39 cellular contexts compared by ENCODE assay signal in the genomic region with DNA sequence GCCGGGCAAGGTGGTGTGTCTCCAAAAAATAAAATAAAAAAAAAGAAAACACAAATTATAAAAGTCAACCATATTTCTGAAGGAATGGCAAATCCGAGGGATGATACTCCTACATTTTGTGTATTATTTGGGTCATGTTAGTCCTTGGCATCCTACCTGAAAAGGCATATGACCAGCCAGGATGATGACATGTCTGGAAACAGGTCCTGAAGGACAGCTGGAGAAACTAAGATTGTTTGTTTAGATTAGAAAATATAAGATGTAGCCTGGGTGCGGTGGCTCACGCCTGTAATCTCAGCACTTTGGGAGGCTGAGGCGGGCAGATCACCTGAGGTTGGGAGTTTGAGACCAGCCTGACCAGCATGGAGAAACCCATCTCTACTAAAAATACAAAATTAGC.
"Had no signal": no experiment of that assay in that cellular context is flagged by ENCODE, and none has a peak within 500 bp of the region (broad histone marks: within the 10 kb centered on the region; RNA-seq: fewer than 3 reads in every experiment).

No MANE protein-coding gene starts in this region.

- ATAC-seq: activated CD8-positive, alpha-beta T cell treated with anti-CD3 and anti-CD28 coated beads for 36 hours; activated naive CD4-positive, alpha-beta T cell treated with anti-CD3 and anti-CD28 coated beads, Interleukin-2, amount 50 U/mL, for 72 hours; activated T-cell treated with anti-CD3 and anti-CD28 coated beads, Interleukin-2, amount 50 U/mL, for 4 hours; activated T-cell treated with anti-CD3 and anti-CD28 coated beads, Interleukin-2, amount 50 U/mL, for 72 hours; activated T-helper 17 cell treated with anti-CD3 and anti-CD28 coated beads, Interleukin-2, amount 50 U/mL, for 72 hours; body of pancreas had no signal

- H3K27me3 ChIP-seq: adrenal gland, body of pancreas, brain microvascular endothelial cell, breast epithelium had no signal

- H3K36me3 ChIP-seq: adrenal gland, brain microvascular endothelial cell, breast epithelium had no signal

- H3K27me3 Mint-ChIP-seq: activated B cell treated with CpG ODN at 0.5 μM for 24 hours; activated CD4-positive, alpha-beta memory T cell treated with anti-CD3 and anti-CD28 coated beads for 36 hours; activated CD4-positive, alpha-beta T cell treated with anti-CD3 and anti-CD28 coated beads, Interleukin-2, amount 10 ng/mL, durations not matched to agents 24 days and 14 days; activated CD8-positive, alpha-beta T cell treated with anti-CD3 and anti-CD28 coated beads for 36 hours; activated naive CD8-positive, alpha-beta T cell treated with anti-CD3 and anti-CD28 coated beads for 36 hours; activated T-helper 17 cell treated with anti-CD3 and anti-CD28 coated beads, Interleukin-2, amount 50 U/mL, for 72 hours; central memory CD8-positive, alpha-beta T cell had no signal

- H3K36me3 Mint-ChIP-seq: activated CD4-positive, alpha-beta memory T cell treated with anti-CD3 and anti-CD28 coated beads for 36 hours; activated naive CD4-positive, alpha-beta T cell treated with anti-CD3 and anti-CD28 coated beads, Interleukin-2, amount 50 U/mL, for 72 hours; activated naive CD8-positive, alpha-beta T cell treated with anti-CD3 and anti-CD28 coated beads for 36 hours had no signal

- H3K4me1 ChIP-seq: adrenal gland, body of pancreas, breast epithelium had no signal

- DNase-seq: activated B cell treated with CpG ODN at 0.5 μM for 24 hours; activated CD4-positive, alpha-beta memory T cell treated with anti-CD3 and anti-CD28 coated beads for 36 hours; activated CD4-positive, alpha-beta T cell treated with anti-CD3 and anti-CD28 coated beads for 4 hours; activated CD4-positive, alpha-beta T cell treated with anti-CD3 and anti-CD28 coated beads, Interleukin-2, amount 10 ng/mL, durations not matched to agents 24 days and 14 days; activated CD4-positive, alpha-beta T cell treated with anti-CD3 and anti-CD28 coated beads, Interleukin-2, amount 50 U/mL, for 1 hour; activated CD4-positive, alpha-beta T cell treated with anti-CD3 and anti-CD28 coated beads, Interleukin-2, amount 50 U/mL, for 4 hours; activated CD4-positive, CD25-positive, alpha-beta regulatory T cell treated with anti-CD3 and anti-CD28 coated beads, Interleukin-2, amount 50 U/mL, for 72 hours; activated CD8-positive, alpha-beta memory T cell treated with anti-CD3 and anti-CD28 coated beads, Interleukin-2, amount 50 U/mL, for 4 hours; activated CD8-positive, alpha-beta T cell treated with anti-CD3 and anti-CD28 coated beads for 36 hours; activated effector memory CD4-positive, alpha-beta T cell treated with anti-CD3 and anti-CD28 coated beads, Interleukin-2, amount 50 U/mL, for 16 hours; activated gamma-delta T cell treated with Interleukin-2 at 50 U/mL for 16 hours; activated naive CD4-positive, alpha-beta T cell; activated naive CD4-positive, alpha-beta T cell treated with anti-CD3 and anti-CD28 coated beads for 36 hours; activated naive CD4-positive, alpha-beta T cell treated with anti-CD3 and anti-CD28 coated beads, Interleukin-2, amount 50 U/mL, for 16 hours; activated naive CD8-positive, alpha-beta T cell treated with anti-CD3 and anti-CD28 coated beads for 36 hours; activated T-cell treated with anti-CD3 and anti-CD28 coated beads for 4 hours; activated T-cell treated with anti-CD3 and anti-CD28 coated beads, Interleukin-2, amount 50 U/mL, for 1 hour; activated T-cell treated with anti-CD3 and anti-CD28 coated beads, Interleukin-2, amount 50 U/mL, for 4 hours; activated T-cell treated with anti-CD3 and anti-CD28 coated beads, Interleukin-2, amount 50 U/mL, for 72 hours; adrenal gland; amniotic stem cell; aorta; body of pancreas; brain microvascular endothelial cell; caudate nucleus; cerebellar nuclear complex; T-helper 1 cell; T-helper 2 cell; T-helper 9 cell had no signal

- H3K9me3 ChIP-seq: adrenal gland, body of pancreas, breast epithelium had no signal

- H3K9me3 Mint-ChIP-seq: activated B cell treated with CpG ODN at 0.5 μM for 24 hours; activated CD4-positive, alpha-beta memory T cell treated with anti-CD3 and anti-CD28 coated beads for 36 hours; activated CD4-positive, alpha-beta T cell treated with anti-CD3 and anti-CD28 coated beads, Interleukin-2, amount 10 ng/mL, durations not matched to agents 24 days and 14 days; activated CD8-positive, alpha-beta T cell treated with anti-CD3 and anti-CD28 coated beads for 36 hours; activated naive CD4-positive, alpha-beta T cell treated with anti-CD3 and anti-CD28 coated beads for 36 hours; activated naive CD4-positive, alpha-beta T cell treated with anti-CD3 and anti-CD28 coated beads, Interleukin-2, amount 50 U/mL, for 72 hours; activated naive CD8-positive, alpha-beta T cell treated with anti-CD3 and anti-CD28 coated beads for 36 hours; activated T-cell treated with anti-CD3 and anti-CD28 coated beads, Interleukin-2, amount 50 U/mL, for 4 hours; activated T-cell treated with anti-CD3 and anti-CD28 coated beads, Interleukin-2, amount 50 U/mL, for 72 hours; activated T-helper 1 cell treated with anti-CD3 and anti-CD28 coated beads, Interleukin-12 subunit alpha, Interleukin-12 subunit beta, Interleukin-2, Interleukin-4 antibody, amounts not matched to agents 30 ng/mL and 10 ng/mL and 1 ng/mL, durations not matched to agents 14 hours and 24 hours and 36 hours; activated T-helper 17 cell treated with anti-CD3 and anti-CD28 coated beads, Interleukin-2, amount 50 U/mL, for 72 hours; central memory CD8-positive, alpha-beta T cell; T-helper 1 cell treated with Interleukin-12 subunit alpha and Interleukin-12 subunit beta and Interleukin-4 antibody, amounts not matched to agents 30 μg/mL and 1 μg/mL, for 36 hours; T-helper 2 cell treated with Interferon-gamma antibody and Interleukin-4, amounts not matched to agents 5 μg/mL and 100 μg/mL, for 36 hours had no signal

- H3K27ac ChIP-seq: adrenal gland, body of pancreas, brain microvascular endothelial cell, breast epithelium, VCaP had no signal

- H3K4me3 Mint-ChIP-seq: activated B cell treated with CpG ODN at 0.5 μM for 24 hours; activated CD4-positive, alpha-beta memory T cell treated with anti-CD3 and anti-CD28 coated beads for 36 hours; activated CD4-positive, alpha-beta T cell treated with anti-CD3 and anti-CD28 coated beads, Interleukin-2, amount 10 ng/mL, durations not matched to agents 24 days and 14 days; activated CD8-positive, alpha-beta T cell treated with anti-CD3 and anti-CD28 coated beads for 36 hours; activated naive CD4-positive, alpha-beta T cell treated with anti-CD3 and anti-CD28 coated beads for 36 hours; activated naive CD8-positive, alpha-beta T cell treated with anti-CD3 and anti-CD28 coated beads for 36 hours; activated T-cell treated with anti-CD3 and anti-CD28 coated beads, Interleukin-2, amount 50 U/mL, for 4 hours; activated T-cell treated with anti-CD3 and anti-CD28 coated beads, Interleukin-2, amount 50 U/mL, for 72 hours; activated T-helper 1 cell treated with anti-CD3 and anti-CD28 coated beads, Interleukin-12 subunit alpha, Interleukin-12 subunit beta, Interleukin-2, Interleukin-4 antibody, amounts not matched to agents 30 ng/mL and 10 ng/mL and 1 ng/mL, durations not matched to agents 14 hours and 24 hours and 36 hours; activated T-helper 17 cell treated with anti-CD3 and anti-CD28 coated beads, Interleukin-2, amount 50 U/mL, for 72 hours; central memory CD8-positive, alpha-beta T cell; T-helper 1 cell treated with Interleukin-12 subunit alpha and Interleukin-12 subunit beta and Interleukin-4 antibody, amounts not matched to agents 30 μg/mL and 1 μg/mL, for 36 hours; T-helper 2 cell treated with Interferon-gamma antibody and Interleukin-4, amounts not matched to agents 5 μg/mL and 100 μg/mL, for 36 hours had no signal

- H3K4me3 ChIP-seq: adrenal gland, body of pancreas, breast epithelium had no signal

- H3K27ac Mint-ChIP-seq: activated B cell treated with CpG ODN at 0.5 μM for 24 hours; activated CD4-positive, alpha-beta memory T cell treated with anti-CD3 and anti-CD28 coated beads for 36 hours; activated CD4-positive, alpha-beta T cell treated with anti-CD3 and anti-CD28 coated beads, Interleukin-2, amount 10 ng/mL, durations not matched to agents 24 days and 14 days; activated CD8-positive, alpha-beta T cell treated with anti-CD3 and anti-CD28 coated beads for 36 hours; activated naive CD4-positive, alpha-beta T cell treated with anti-CD3 and anti-CD28 coated beads for 36 hours; activated naive CD8-positive, alpha-beta T cell treated with anti-CD3 and anti-CD28 coated beads for 36 hours; activated T-cell treated with anti-CD3 and anti-CD28 coated beads, Interleukin-2, amount 50 U/mL, for 72 hours; activated T-helper 1 cell treated with anti-CD3 and anti-CD28 coated beads, Interleukin-12 subunit alpha, Interleukin-12 subunit beta, Interleukin-2, Interleukin-4 antibody, amounts not matched to agents 30 ng/mL and 10 ng/mL and 1 ng/mL, durations not matched to agents 14 hours and 24 hours and 36 hours; activated T-helper 17 cell treated with anti-CD3 and anti-CD28 coated beads, Interleukin-2, amount 50 U/mL, for 72 hours; T-helper 1 cell treated with Interleukin-12 subunit alpha and Interleukin-12 subunit beta and Interleukin-4 antibody, amounts not matched to agents 30 μg/mL and 1 μg/mL, for 36 hours; T-helper 2 cell treated with Interferon-gamma antibody and Interleukin-4, amounts not matched to agents 5 μg/mL and 100 μg/mL, for 36 hours had no signal

- FAIRE-seq: astrocyte, TTC549 had no signal
